9 cellular contexts compared by ENCODE assay signal in genomic region chr11:44559207-44559943, GRCh38. TPM values are rescaled to one million over a fixed set of nuclear protein-coding genes. Genes with fewer than 3 reads are reported as not detected.
DNase-seq lines count a peak whose midpoint lies in the region; ATAC-seq and TF ChIP-seq lines count a peak whose summit lies in the region.
"Had no signal": no experiment of that assay in that cellular context is flagged by ENCODE, and none has a peak within 500 bp of the region (broad histone marks: within the 10 kb centered on the region; RNA-seq: fewer than 3 reads in every experiment).

No MANE protein-coding gene starts in this region.

- no peaks in the 10 kb centered on the region for H3K27me3 Mint-ChIP-seq in activated naive CD4-positive, alpha-beta T cell treated with anti-CD3 and anti-CD28 coated beads for 36 hours (ENCODE audit: low read depth)
- no peaks in the 10 kb centered on the region for H3K27me3 Mint-ChIP-seq in natural killer cell treated with Interleukin-12 subunit alpha and Interleukin-12 subunit beta and Interleukin-15 and Interleukin-18, amount 100 ng/mL, for 72 hours

- H3K4me1 ChIP-seq in RWPE2 (ENCODE audit: insufficient read depth, poor library complexity, severe bottlenecking) = peaks cover 39% of the 10 kb centered on the region

- H3K36me3 Mint-ChIP-seq in activated naive CD4-positive, alpha-beta T cell treated with anti-CD3 and anti-CD28 coated beads for 36 hours (ENCODE audit: low read depth) = no peaks in the 10 kb centered on the region
- no peaks in the 10 kb centered on the region for H3K36me3 Mint-ChIP-seq in natural killer cell treated with Interleukin-12 subunit alpha and Interleukin-12 subunit beta and Interleukin-15 and Interleukin-18, amount 100 ng/mL, for 72 hours

- H3K4me1 Mint-ChIP-seq in activated naive CD4-positive, alpha-beta T cell treated with anti-CD3 and anti-CD28 coated beads for 36 hours (ENCODE audit: low read depth) = peaks cover 32% of the 10 kb centered on the region
- H3K4me1 Mint-ChIP-seq in natural killer cell treated with Interleukin-12 subunit alpha and Interleukin-12 subunit beta and Interleukin-15 and Interleukin-18, amount 100 ng/mL, for 72 hours (ENCODE audit: low read depth in 2 of 2) = peaks cover 15 to 20% of the 10 kb centered on the region in 2 donors

- CTCF ChIA-PET in activated naive CD4-positive, alpha-beta T cell treated with anti-CD3 and anti-CD28 coated beads for 36 hours (lab: Charles Lee) = interaction anchor here (0.9 to 11.5 kb wide), 11 partner anchors 9 to 368 kb away, joined by 3 to 366 read pairs (median 4); no protein-coding TSS in a partner anchor

- H3K36me3 ChIP-seq in RWPE2 (ENCODE audit: low read depth) = no peaks in the 10 kb centered on the region

- no peak overlapping the region for H3K4me3 ChIP-seq in RWPE2 (ENCODE audit: severe bottlenecking)

- DNase-seq in activated naive CD4-positive, alpha-beta T cell treated with anti-CD3 and anti-CD28 coated beads for 36 hours = peak; percentile 59
- DNase-seq in activated naive CD4-positive, alpha-beta T cell treated with Interleukin-2 at 50 U/mL for 16 hours = no peak
- DNase-seq in RWPE2 (ENCODE audit: low spot score) (peak; percentile 22), ureter (ENCODE audit: low spot score) (no peak), GF-D8 (lab: John Stamatoyannopoulos, UW) (no peak)
- DNase-seq in natural killer cell treated with Interleukin-12 subunit alpha and Interleukin-12 subunit beta and Interleukin-15 and Interleukin-18, amount 100 ng/mL, for 72 hours (ENCODE audit: low spot score) = peak; percentile 74
- no peak for DNase-seq in stimulated activated CD4-positive, alpha-beta T cell treated with anti-CD3 and anti-CD28 coated beads, Interleukin-1b, Interleukin-23, amount 100 ng/mL, for 48 hours

- no peaks in the 10 kb centered on the region for H3K9me3 Mint-ChIP-seq in activated naive CD4-positive, alpha-beta T cell treated with anti-CD3 and anti-CD28 coated beads for 36 hours
- no peaks in the 10 kb centered on the region for H3K9me3 Mint-ChIP-seq in natural killer cell treated with Interleukin-12 subunit alpha and Interleukin-12 subunit beta and Interleukin-15 and Interleukin-18, amount 100 ng/mL, for 72 hours

- no peak overlapping the region for H3K4me3 Mint-ChIP-seq in activated naive CD4-positive, alpha-beta T cell treated with anti-CD3 and anti-CD28 coated beads for 36 hours
- H3K4me3 Mint-ChIP-seq in natural killer cell treated with Interleukin-12 subunit alpha and Interleukin-12 subunit beta and Interleukin-15 and Interleukin-18, amount 100 ng/mL, for 72 hours = no peak overlapping the region

- H3K27me3 ChIP-seq in RWPE2 (ENCODE audit: insufficient read depth, poor library complexity, severe bottlenecking) = no peaks in the 10 kb centered on the region

- ATAC-seq in HG03039 (IDR thresholded peaks at IDR 0.05; ENCODE audit: unreplicated experiment) = peak; percentile 70
- ATAC-seq in RWPE2 (ENCODE audit: low read depth) = no peak
- ATAC-seq in natural killer cell treated with Interleukin-12 subunit alpha and Interleukin-12 subunit beta and Interleukin-15 and Interleukin-18, amount 100 ng/mL, for 72 hours = peak; percentile 84 to 87

- H3K27ac Mint-ChIP-seq in activated naive CD4-positive, alpha-beta T cell treated with anti-CD3 and anti-CD28 coated beads for 36 hours = no peak overlapping the region
- H3K27ac Mint-ChIP-seq in natural killer cell treated with Interleukin-12 subunit alpha and Interleukin-12 subunit beta and Interleukin-15 and Interleukin-18, amount 100 ng/mL, for 72 hours = peak overlapping the region in 1 of 2 donors; percentile 59

- TF ChIP-seq CTCF in RWPE2 (IDR thresholded peaks at IDR 0.05; ENCODE audit: poor library complexity, severe bottlenecking) = no peak

- intact Hi-C loops in activated naive CD4-positive, alpha-beta T cell treated with anti-CD3 and anti-CD28 coated beads for 36 hours (cut with micrococcal nuclease) = no loop called here

- no peaks in the 10 kb centered on the region for H3K9me3 ChIP-seq in RWPE2 (ENCODE audit: severe bottlenecking)

- peak overlapping the region; percentile 96 for H3K27ac ChIP-seq in RWPE2 (ENCODE audit: poor library complexity, severe bottlenecking)
- H3K27ac ChIP-seq: C4-2B had no signal

RNA-seq across cellular contexts. Expression of gene CD82, which starts 6.1 kb away (rescaled TPM):
- 100 to 1,000 TPM; 140 to 141 TPM for total RNA-seq in activated naive CD4-positive, alpha-beta T cell treated with anti-CD3 and anti-CD28 coated beads for 36 hours
- 100 to 1,000 TPM in 1 of 2 donors, 10 to 100 TPM in 1; 39.3 to 158 TPM for total RNA-seq in natural killer cell treated with Interleukin-12 subunit alpha and Interleukin-12 subunit beta and Interleukin-15 and Interleukin-18, amount 100 ng/mL, for 72 hours
- 148 TPM for total RNA-seq in ureter

Comparison
In these comparisons a context has a peak if more than half of its experiments do, and no peak if none do; other contexts are left out.
1. DNase-seq: peak in activated naive CD4-positive, alpha-beta T cell treated with anti-CD3 and anti-CD28 coated beads for 36 hours (single experiment), RWPE2 (single experiment) and natural killer cell treated with Interleukin-12 subunit alpha and Interleukin-12 subunit beta and Interleukin-15 and Interleukin-18, amount 100 ng/mL, for 72 hours (single experiment); none in activated naive CD4-positive, alpha-beta T cell treated with Interleukin-2 at 50 U/mL for 16 hours (single experiment), ureter (single experiment), stimulated activated CD4-positive, alpha-beta T cell treated with anti-CD3 and anti-CD28 coated beads, Interleukin-1b, Interleukin-23, amount 100 ng/mL, for 48 hours (single experiment) and GF-D8 (single experiment).